16 cellular contexts compared by ENCODE assay signal in the genomic region with DNA sequence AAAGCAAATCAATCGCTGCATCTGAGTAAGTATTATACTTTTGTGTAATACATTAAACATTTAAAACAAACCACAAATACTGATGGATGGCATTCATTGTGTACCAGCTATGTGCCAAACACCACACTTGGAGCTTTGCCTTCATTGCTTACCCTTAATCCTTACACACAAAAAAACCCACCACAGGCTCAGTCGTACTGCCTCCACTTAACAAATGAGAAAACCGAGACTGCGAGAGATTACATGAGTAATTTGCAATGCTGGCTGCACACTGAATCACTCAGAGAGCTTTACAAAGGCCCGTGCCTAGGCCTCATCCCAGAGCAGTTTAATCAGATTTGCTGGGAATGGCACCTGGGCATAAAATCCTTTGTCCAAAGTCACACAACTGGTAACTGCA.
A peak's percentile ranks its signal among the peaks of the same experiment; 100 is the strongest.
DNase-seq lines count a peak whose midpoint lies in the region; ATAC-seq, FAIRE-seq and TF ChIP-seq lines count a peak whose summit lies in the region.
"Had no signal": no experiment of that assay in that cellular context is flagged by ENCODE, and none has a peak within 500 bp of the region (broad histone marks: within the 10 kb centered on the region; RNA-seq: fewer than 3 reads in every experiment).

No MANE protein-coding gene starts in this region.

- no peaks in the 10 kb centered on the region for H3K36me3 Mint-ChIP-seq in glutamatergic neuron (ENCODE audit: unreplicated experiment)
- H3K36me3 Mint-ChIP-seq: activated naive CD4-positive, alpha-beta T cell treated with anti-CD3 and anti-CD28 coated beads, Interleukin-2, amount 50 U/mL, for 72 hours; CD8-positive, alpha-beta memory T cell had no signal

- H3K36me3 ChIP-seq in small intestine (ENCODE audit: control insufficient read depth in 2 of 2, insufficient read depth in 2 of 2, low read length in 2 of 2), result no peaks in the 10 kb centered on the region
- H3K36me3 ChIP-seq in BE2C, result no peaks in the 10 kb centered on the region
- H3K36me3 ChIP-seq in effector memory CD4-positive, alpha-beta T cell (ENCODE audit: control insufficient read depth, insufficient read depth, low read length), result no peaks in the 10 kb centered on the region

- H3K9me3 Mint-ChIP-seq in glutamatergic neuron (ENCODE audit: unreplicated experiment), result no peaks in the 10 kb centered on the region

- no peaks in the 10 kb centered on the region for H3K4me1 Mint-ChIP-seq in glutamatergic neuron (ENCODE audit: low read depth, unreplicated experiment)
- H3K4me1 Mint-ChIP-seq: CD8-positive, alpha-beta memory T cell; naive thymus-derived CD4-positive, alpha-beta T cell had no signal

- H3K4me3 ChIP-seq in small intestine (ENCODE audit: low read depth in 1 of 2, low read length in 2 of 2) (no peak overlapping the region), BE2C (ENCODE audit: low read depth, low read length) (no peak overlapping the region)
- no peak overlapping the region for H3K4me3 ChIP-seq in effector memory CD4-positive, alpha-beta T cell (ENCODE audit: insufficient read depth, low read depth, low read length, poor library complexity, severe bottlenecking)

- no peaks in the 10 kb centered on the region for H3K27me3 Mint-ChIP-seq in glutamatergic neuron (ENCODE audit: unreplicated experiment)

- H3K4me1 ChIP-seq in small intestine (ENCODE audit: control insufficient read depth in 2 of 2, insufficient read depth in 1 of 2, low read depth in 1 of 2, low read length in 1 of 2) (peaks cover 0 to 3% of the 10 kb centered on the region in 2 donors), BE2C (no peaks in the 10 kb centered on the region)
- H3K4me1 ChIP-seq in effector memory CD4-positive, alpha-beta T cell (ENCODE audit: control insufficient read depth, insufficient read depth, low read length, poor library complexity, severe bottlenecking), result no peaks in the 10 kb centered on the region

- no peak overlapping the region for H3K4me3 Mint-ChIP-seq in glutamatergic neuron (ENCODE audit: unreplicated experiment)
- H3K4me3 Mint-ChIP-seq: CD8-positive, alpha-beta memory T cell; naive thymus-derived CD4-positive, alpha-beta T cell had no signal

- no peaks in the 10 kb centered on the region for H3K9me3 ChIP-seq in small intestine (ENCODE audit: control insufficient read depth, low read depth)
- H3K9me3 ChIP-seq in BE2C, result no peaks in the 10 kb centered on the region
- H3K9me3 ChIP-seq in effector memory CD4-positive, alpha-beta T cell (ENCODE audit: control insufficient read depth, low read length), result no peaks in the 10 kb centered on the region

- DNase-seq in HS-27A (ENCODE audit: low read depth) (peak; percentile 64), fibroblast of peridontal ligament (ENCODE audit: extremely low read depth) (peak; percentile 49), small intestine (peak; percentile 11), BE2C (no peak), glutamatergic neuron (no peak)
- DNase-seq in effector memory CD4-positive, alpha-beta T cell, result no peak
- DNase-seq: activated CD4-positive, alpha-beta T cell treated with anti-CD3 and anti-CD28 coated beads for 1 hour; CD8-positive, alpha-beta memory T cell; naive thymus-derived CD4-positive, alpha-beta T cell; NCI-H1417 treated with DMSO at 0.1 percent for 48 hours; NCI-H446 treated with DMSO at 0.1 percent for 48 hours had no signal

- TF ChIP-seq CTCF in VCaP (conservative IDR thresholded peaks at IDR 0.05) (no peak), BE2C (IDR thresholded peaks at IDR 0.05; ENCODE audit: low read depth, low read length) (no peak), glutamatergic neuron (IDR thresholded peaks at IDR 0.05; ENCODE audit: partially characterized antibody, unreplicated experiment) (no peak)

- no peak overlapping the region for H3K27ac Mint-ChIP-seq in glutamatergic neuron (ENCODE audit: unreplicated experiment)
- H3K27ac Mint-ChIP-seq: activated naive CD4-positive, alpha-beta T cell treated with anti-CD3 and anti-CD28 coated beads, Interleukin-2, amount 50 U/mL, for 72 hours; CD8-positive, alpha-beta memory T cell; naive thymus-derived CD4-positive, alpha-beta T cell had no signal

- no peak for FAIRE-seq in small intestine (lab: Jason Lieb, UNC)
- FAIRE-seq: G401.6 had no signal

- ATAC-seq in HG03442 (IDR thresholded peaks at IDR 0.05; ENCODE audit: unreplicated experiment), result no peak
- ATAC-seq: activated naive CD4-positive, alpha-beta T cell treated with anti-CD3 and anti-CD28 coated beads, Interleukin-2, amount 50 U/mL, for 72 hours; naive thymus-derived CD4-positive, alpha-beta T cell had no signal

- H3K27me3 ChIP-seq in small intestine (ENCODE audit: control insufficient read depth in 2 of 2, insufficient read depth in 2 of 2, low read length in 2 of 2), result no peaks in the 10 kb centered on the region
- H3K27me3 ChIP-seq in BE2C, result no peaks in the 10 kb centered on the region
- no peaks in the 10 kb centered on the region for H3K27me3 ChIP-seq in effector memory CD4-positive, alpha-beta T cell (replicated peaks; ENCODE audit: control insufficient read depth, insufficient read depth, low read length, poor library complexity, severe bottlenecking)

- 36 to 64% (median 44%) methylated on average over 5 of the region's 5 CpGs for WGBS in small intestine, 3 donors

- peak overlapping the region; percentile 38 for H3K27ac ChIP-seq in VCaP
- H3K27ac ChIP-seq in small intestine (ENCODE audit: low read depth in 1 of 2, low read length in 1 of 2), result no peak overlapping the region
- no peak overlapping the region for H3K27ac ChIP-seq in effector memory CD4-positive, alpha-beta T cell (ENCODE audit: insufficient read depth, low read length, poor library complexity, severe bottlenecking)
- H3K27ac ChIP-seq: HL-60 had no signal

Comparison
In these comparisons a context has a peak if more than half of its experiments do, and no peak if none do; other contexts are left out.
1. DNase-seq: peak in HS-27A (single experiment), fibroblast of peridontal ligament (single experiment) and small intestine (single experiment); none in BE2C (single experiment), glutamatergic neuron (single experiment) and effector memory CD4-positive, alpha-beta T cell (0 of 3).